Comparison of ENCODE assay signal across 8 cellular contexts in genomic region chr2:10303174-10303633, GRCh38. TPM values are rescaled to one million over a fixed set of nuclear protein-coding genes. Genes with fewer than 3 reads are reported as not detected.
A peak's percentile ranks its signal among the peaks of the same experiment; 100 is the strongest.
DNase-seq lines count a peak whose midpoint lies in the region; ATAC-seq and TF ChIP-seq lines count a peak whose summit lies in the region.

No MANE protein-coding gene starts in this region.

- H3K4me3 ChIP-seq in Karpas-422 (ENCODE audit: low read length): peak overlapping the region; percentile 73
- H3K4me3 ChIP-seq in astrocyte of the cerebellum (ENCODE audit: low read depth, low read length): peak overlapping the region; percentile 67
- peak overlapping the region; percentile 63 to 94 (median 86) for H3K4me3 ChIP-seq in subcutaneous abdominal adipose tissue (ENCODE audit: low read depth in 1 of 5, low read length in 5 of 5)

- H3K9me3 ChIP-seq in Karpas-422 (ENCODE audit: low read length) (no peaks in the 10 kb centered on the region), subcutaneous abdominal adipose tissue (ENCODE audit: control insufficient read depth in 5 of 5, low read length in 5 of 5) (no peaks in the 10 kb centered on the region)

- peak overlapping the region; percentile 83 for H3K4me2 ChIP-seq in Karpas-422 (ENCODE audit: low read depth, low read length, poor library complexity, severe bottlenecking)

- peak overlapping the region; percentile 84; the same call in 1 of the 2 replicates for H2AFZ ChIP-seq in Karpas-422 (ENCODE audit: low read length)

- H3K36me3 ChIP-seq in Karpas-422 (ENCODE audit: insufficient read depth, low read length) (no peaks in the 10 kb centered on the region), subcutaneous abdominal adipose tissue (ENCODE audit: control insufficient read depth in 5 of 5, insufficient read depth in 5 of 5, low read length in 5 of 5) (no peaks in the 10 kb centered on the region)

- peak; percentile 26 for ATAC-seq in left colon

- in situ Hi-C loops in astrocyte of the cerebellum (cut with HindIII; ENCODE audit: low sequenced_read_pairs): no loop called here

- H3K27me3 ChIP-seq in Karpas-422 (ENCODE audit: low read length) (no peaks in the 10 kb centered on the region), subcutaneous abdominal adipose tissue (ENCODE audit: control insufficient read depth in 5 of 5, insufficient read depth in 4 of 5, low read length in 5 of 5) (no peaks in the 10 kb centered on the region)

- intact Hi-C loops in left colon (cut with DNase I, micrococcal nuclease): no loop called here
- intact Hi-C loops in posterior vena cava (cut with DNase I): loop anchor here in 1 of 2 donors (5.0 kb wide), 1 partner anchor 104 kb away; no protein-coding TSS in a partner anchor

- DNase-seq in stimulated activated CD4-positive, alpha-beta T cell treated with anti-CD3 and anti-CD28 coated beads, Interleukin-12 subunit alpha, Interleukin-12 subunit beta, amount 100 ng/mL, for 4 hours: peak; percentile 29
- DNase-seq in stimulated activated CD4-positive, alpha-beta T cell treated with anti-CD3 and anti-CD28 coated beads, Interleukin-4, amount 100 ng/mL, for 4 hours: no peak
- DNase-seq in Karpas-422 (peak; percentile 58), astrocyte of the cerebellum (ENCODE audit: low read depth) (no peak), left colon (no peak), NCI-H2196 treated with DMSO at 0.1 percent for 48 hours (lab: John Stamatoyannopoulos, UW; ENCODE audit: unreplicated experiment) (no peak), posterior vena cava (ENCODE audit: low spot score) (no peak)

- H3K9ac ChIP-seq in Karpas-422 (ENCODE audit: low read length): peak overlapping the region; percentile 66
- peak overlapping the region in 4 of 5 donors; percentile 63 to 86 (median 76) for H3K9ac ChIP-seq in subcutaneous abdominal adipose tissue (ENCODE audit: low read length in 5 of 5)

- H3K27ac ChIP-seq in Karpas-422 (ENCODE audit: low read length) (no peak overlapping the region), subcutaneous abdominal adipose tissue (ENCODE audit: low read depth, low read length) (peak overlapping the region; percentile 41)

- H3K9me2 ChIP-seq in Karpas-422 (replicated peaks; ENCODE audit: insufficient read depth, low read length): no peaks in the 10 kb centered on the region

- TF ChIP-seq CTCF in astrocyte of the cerebellum (IDR thresholded peaks at IDR 0.05; ENCODE audit: low read depth, low read length, missing control alignments): no peak

- H3K4me1 ChIP-seq in Karpas-422 (ENCODE audit: low read length) (peaks cover 20% of the 10 kb centered on the region), subcutaneous abdominal adipose tissue (ENCODE audit: control insufficient read depth in 5 of 5, insufficient read depth in 5 of 5, low read length in 5 of 5) (peaks cover 2 to 49% (median 39%) of the 10 kb centered on the region in 5 donors)

- 0 out of 2 replicates have a peak, but pooled peaks cover 8% of the 10 kb centered on the region for H4K20me1 ChIP-seq in Karpas-422 (ENCODE audit: insufficient read depth, low read depth, low read length)

- H3K79me2 ChIP-seq in Karpas-422 (ENCODE audit: low read length): no peaks in the 10 kb centered on the region

RNA-seq across cellular contexts. Expression of gene HPCAL1, which starts 0.5 kb away (rescaled TPM):
- 5.0 and 6.6 TPM in 2 replicates for total RNA-seq in Karpas-422 (2014; rRNA removed; shearing (Covaris generic); ENCODE audit: low replicate concordance)
- 10 to 100 TPM; 73.1 to 85.7 TPM for total RNA-seq in left colon
- total RNA-seq in posterior vena cava: 10 to 100 TPM; 21.6 to 26.0 TPM

Comparison
In these comparisons a context has a peak if more than half of its experiments do, and no peak if none do; other contexts are left out.
1. DNase-seq: peak in stimulated activated CD4-positive, alpha-beta T cell treated with anti-CD3 and anti-CD28 coated beads, Interleukin-12 subunit alpha, Interleukin-12 subunit beta, amount 100 ng/mL, for 4 hours (single experiment) and Karpas-422 (single experiment); none in stimulated activated CD4-positive, alpha-beta T cell treated with anti-CD3 and anti-CD28 coated beads, Interleukin-4, amount 100 ng/mL, for 4 hours (0 of 2), astrocyte of the cerebellum (single experiment), left colon (0 of 2), NCI-H2196 treated with DMSO at 0.1 percent for 48 hours (single experiment) and posterior vena cava (single experiment).
2. Peak in every context shown above with its lines, with median percentiles within 50 percentile points of each other: H3K4me3 ChIP-seq.